Comparison of ENCODE assay signal across 22 cellular contexts in the genomic region with DNA sequence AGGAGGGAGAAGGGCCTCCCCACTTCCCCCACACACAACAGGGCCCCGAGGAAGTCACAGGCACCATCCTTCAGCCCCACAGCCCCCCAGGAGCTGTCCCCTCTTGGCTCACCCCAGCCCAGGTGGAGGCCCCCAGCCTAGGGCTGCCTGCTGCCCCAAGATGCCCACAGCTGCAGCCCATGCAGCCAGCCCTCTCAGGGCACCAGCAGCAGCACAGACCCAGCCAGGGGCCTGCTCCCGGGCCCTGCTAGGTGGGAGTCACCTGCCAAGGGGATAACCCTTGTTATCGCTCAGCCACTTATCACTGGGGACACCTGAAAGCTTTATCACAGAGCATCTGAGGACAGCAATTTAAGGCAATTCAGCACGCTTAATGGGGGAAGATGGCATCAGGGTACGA. TPM values are rescaled to one million over a fixed set of nuclear protein-coding genes. Genes with fewer than 3 reads are reported as not detected.
DNase-seq lines count a peak whose midpoint lies in the region; ATAC-seq and TF ChIP-seq lines count a peak whose summit lies in the region.
"Had no signal": no experiment of that assay in that cellular context is flagged by ENCODE, and none has a peak within 500 bp of the region (broad histone marks: within the 10 kb centered on the region; RNA-seq: fewer than 3 reads in every experiment).

No MANE protein-coding gene starts in this region.

- H2BK120ac ChIP-seq in neuronal stem cell (ENCODE audit: low read depth, low read length) = no peak overlapping the region

- peak overlapping the region; percentile 1 for H4K91ac ChIP-seq in neuronal stem cell (ENCODE audit: low read depth, low read length, poor library complexity)

- H2AK5ac ChIP-seq in neuronal stem cell (ENCODE audit: low read depth, low read length) = no peak overlapping the region

- H4K8ac ChIP-seq in neuronal stem cell (ENCODE audit: low read depth, low read length) = no peak overlapping the region

- no peaks in the 10 kb centered on the region for H3K27me3 Mint-ChIP-seq in WTC11 (ENCODE audit: low read depth)
- H3K27me3 Mint-ChIP-seq in activated naive CD8-positive, alpha-beta T cell treated with anti-CD3 and anti-CD28 coated beads, Interleukin-2, amount 50 U/mL, for 24 hours = peaks cover 10% of the 10 kb centered on the region

- H3K14ac ChIP-seq in neuronal stem cell (ENCODE audit: low read length) = no peak overlapping the region

- peaks cover 17% of the 10 kb centered on the region for H3K4me1 Mint-ChIP-seq in WTC11
- H3K4me1 Mint-ChIP-seq in activated naive CD8-positive, alpha-beta T cell treated with anti-CD3 and anti-CD28 coated beads, Interleukin-2, amount 50 U/mL, for 24 hours = no peaks in the 10 kb centered on the region
- H3K4me1 Mint-ChIP-seq: CD14-positive monocyte; CD8-positive, alpha-beta memory T cell had no signal

- H3K79me1 ChIP-seq in neuronal stem cell (ENCODE audit: low read depth, low read length) = no peaks in the 10 kb centered on the region

- peak; percentile 59 for DNase-seq in NCI-H82 (lab: John Stamatoyannopoulos, UW)
- DNase-seq in NCI-H82 treated with DMSO at 0.1 percent for 48 hours (lab: John Stamatoyannopoulos, UW; ENCODE audit: unreplicated experiment) = no peak
- no peak for DNase-seq in WTC11 (ENCODE audit: low spot score)
- DNase-seq in neuronal stem cell (ENCODE audit: low spot score) = no peak
- no peak for DNase-seq in activated naive CD8-positive, alpha-beta T cell treated with anti-CD3 and anti-CD28 coated beads, Interleukin-2, amount 50 U/mL, for 24 hours
- DNase-seq: 8988T; ACHN; AML-193; BE2C; CD4-positive, alpha-beta T cell; CD8-positive, alpha-beta memory T cell; DMS53; DMS79 treated with DMSO at 0.1 percent for 48 hours; GM23248; H9; HFFc6 had no signal

- no peak overlapping the region for H2AFZ ChIP-seq in neuronal stem cell (ENCODE audit: low read length)
- H2AFZ ChIP-seq: GM23248 had no signal

- no CpG with 5 or more reads among the region's 5 CpGs for WGBS in neuronal stem cell (ENCODE audit: extremely low coverage in 2 of 2, insufficient read length in 2 of 2, insufficient replicate concordance in 1 of 2), 2 donors

- H3K4me3 Mint-ChIP-seq in WTC11 = no peak overlapping the region
- H3K4me3 Mint-ChIP-seq in activated naive CD8-positive, alpha-beta T cell treated with anti-CD3 and anti-CD28 coated beads, Interleukin-2, amount 50 U/mL, for 24 hours = no peak overlapping the region
- H3K4me3 Mint-ChIP-seq: CD14-positive monocyte; CD4-positive, alpha-beta T cell; CD8-positive, alpha-beta memory T cell; HFFc6 had no signal

- peaks cover 0 to 3% (median 0%) of the 10 kb centered on the region in 3 experiments for H3K27me3 ChIP-seq in neuronal stem cell (ENCODE audit: control insufficient read depth in 3 of 3, insufficient read depth in 3 of 3, low read depth in 1 of 3, low read length in 3 of 3)
- H3K27me3 ChIP-seq: BE2C; BLaER1 treated with 17β-estradiol and CSF1 and Interleukin-3, amounts not matched to agents 10 nM and 100 nM had no signal

- H3K4ac ChIP-seq in neuronal stem cell (ENCODE audit: low read length) = no peak overlapping the region

- POLR2A ChIA-PET in WTC11 (lab: Charles Lee) = no interaction called here

- H3K27ac Mint-ChIP-seq in WTC11 = peak overlapping the region; percentile 9; the same call in 1 of the 2 replicates
- no peak overlapping the region for H3K27ac Mint-ChIP-seq in activated naive CD8-positive, alpha-beta T cell treated with anti-CD3 and anti-CD28 coated beads, Interleukin-2, amount 50 U/mL, for 24 hours
- H3K27ac Mint-ChIP-seq: CD14-positive monocyte; CD4-positive, alpha-beta T cell; CD8-positive, alpha-beta memory T cell; H9; HFFc6 had no signal

- no peak overlapping the region for H3K23ac ChIP-seq in neuronal stem cell (ENCODE audit: low read depth, low read length, poor library complexity)

- H3K36me3 ChIP-seq in neuronal stem cell (replicated peaks in 1 of 2; ENCODE audit: control insufficient read depth in 2 of 2, insufficient read depth in 2 of 2, low read length in 2 of 2) = no peaks in the 10 kb centered on the region
- H3K36me3 ChIP-seq: BE2C; BLaER1 treated with 17β-estradiol and CSF1 and Interleukin-3, amounts not matched to agents 10 nM and 100 nM had no signal

- no peak overlapping the region for H2BK12ac ChIP-seq in neuronal stem cell (ENCODE audit: low read length)

- no peaks in the 10 kb centered on the region for H3K9me3 ChIP-seq in neuronal stem cell (replicated peaks in 1 of 2; ENCODE audit: control insufficient read depth in 2 of 2, insufficient read depth in 1 of 2, low read depth in 1 of 2, low read length in 2 of 2)
- H3K9me3 ChIP-seq: A549, BE2C had no signal

- no peak overlapping the region for H3K9ac ChIP-seq in neuronal stem cell (ENCODE audit: low read depth, low read length, poor library complexity)
- H3K9ac ChIP-seq: BLaER1 treated with 17β-estradiol and CSF1 and Interleukin-3, amounts not matched to agents 10 nM and 100 nM; GM23248 had no signal

- no peak overlapping the region for H3K4me3 ChIP-seq in neuronal stem cell (ENCODE audit: low read length in 2 of 2)
- H3K4me3 ChIP-seq: A549; BLaER1 treated with 17β-estradiol and CSF1 and Interleukin-3, amounts not matched to agents 10 nM and 100 nM; GM23248 had no signal

- no peak overlapping the region for H2BK15ac ChIP-seq in neuronal stem cell (ENCODE audit: low read length)

- H2BK5ac ChIP-seq in neuronal stem cell (ENCODE audit: low read length) = peak overlapping the region; percentile 45

- no peaks in the 10 kb centered on the region for H3K9me3 Mint-ChIP-seq in WTC11
- no peaks in the 10 kb centered on the region for H3K9me3 Mint-ChIP-seq in activated naive CD8-positive, alpha-beta T cell treated with anti-CD3 and anti-CD28 coated beads, Interleukin-2, amount 50 U/mL, for 24 hours
- H3K9me3 Mint-ChIP-seq: CD4-positive, alpha-beta T cell; CD8-positive, alpha-beta memory T cell; H9; HFFc6 had no signal

- no peaks in the 10 kb centered on the region for H3K4me1 ChIP-seq in neuronal stem cell (ENCODE audit: control insufficient read depth in 2 of 2, insufficient read depth in 1 of 2, low read depth in 1 of 2, low read length in 2 of 2)
- H3K4me1 ChIP-seq: A549, BE2C had no signal

- H3K27ac ChIP-seq in neuronal stem cell (replicated peaks; ENCODE audit: low read length) = no peak overlapping the region
- H3K27ac ChIP-seq: A549; BLaER1 treated with 17β-estradiol and CSF1 and Interleukin-3, amounts not matched to agents 10 nM and 100 nM; GM23248 had no signal

- no peak for TF ChIP-seq CTCF in WTC11 (IDR thresholded peaks at IDR 0.05)

- no peak overlapping the region for H3K4me2 ChIP-seq in neuronal stem cell (ENCODE audit: insufficient read depth, low read length, poor library complexity, severe bottlenecking)
- H3K4me2 ChIP-seq: A549; BLaER1 treated with 17β-estradiol and CSF1 and Interleukin-3, amounts not matched to agents 10 nM and 100 nM had no signal

- ATAC-seq in WTC11 = no peak
- no peak for ATAC-seq in HG02981 (IDR thresholded peaks at IDR 0.05; ENCODE audit: unreplicated experiment)
- no peak for ATAC-seq in activated naive CD8-positive, alpha-beta T cell treated with anti-CD3 and anti-CD28 coated beads, Interleukin-2, amount 50 U/mL, for 24 hours
- ATAC-seq: HCT116 had no signal

- CTCF ChIA-PET in WTC11 (lab: Charles Lee) = no interaction called here

- no peaks in the 10 kb centered on the region for H3K36me3 Mint-ChIP-seq in WTC11
- H3K36me3 Mint-ChIP-seq in activated naive CD8-positive, alpha-beta T cell treated with anti-CD3 and anti-CD28 coated beads, Interleukin-2, amount 50 U/mL, for 24 hours (ENCODE audit: low read depth) = no peaks in the 10 kb centered on the region
- H3K36me3 Mint-ChIP-seq: CD14-positive monocyte had no signal

- H3K18ac ChIP-seq in neuronal stem cell (ENCODE audit: low read length) = no peak overlapping the region

TF ChIP-seq in WTC11, 78 proteins besides CTCF, POLR2A, EP300 and RAD21:
- TF ChIP-seq, protein P1, sequence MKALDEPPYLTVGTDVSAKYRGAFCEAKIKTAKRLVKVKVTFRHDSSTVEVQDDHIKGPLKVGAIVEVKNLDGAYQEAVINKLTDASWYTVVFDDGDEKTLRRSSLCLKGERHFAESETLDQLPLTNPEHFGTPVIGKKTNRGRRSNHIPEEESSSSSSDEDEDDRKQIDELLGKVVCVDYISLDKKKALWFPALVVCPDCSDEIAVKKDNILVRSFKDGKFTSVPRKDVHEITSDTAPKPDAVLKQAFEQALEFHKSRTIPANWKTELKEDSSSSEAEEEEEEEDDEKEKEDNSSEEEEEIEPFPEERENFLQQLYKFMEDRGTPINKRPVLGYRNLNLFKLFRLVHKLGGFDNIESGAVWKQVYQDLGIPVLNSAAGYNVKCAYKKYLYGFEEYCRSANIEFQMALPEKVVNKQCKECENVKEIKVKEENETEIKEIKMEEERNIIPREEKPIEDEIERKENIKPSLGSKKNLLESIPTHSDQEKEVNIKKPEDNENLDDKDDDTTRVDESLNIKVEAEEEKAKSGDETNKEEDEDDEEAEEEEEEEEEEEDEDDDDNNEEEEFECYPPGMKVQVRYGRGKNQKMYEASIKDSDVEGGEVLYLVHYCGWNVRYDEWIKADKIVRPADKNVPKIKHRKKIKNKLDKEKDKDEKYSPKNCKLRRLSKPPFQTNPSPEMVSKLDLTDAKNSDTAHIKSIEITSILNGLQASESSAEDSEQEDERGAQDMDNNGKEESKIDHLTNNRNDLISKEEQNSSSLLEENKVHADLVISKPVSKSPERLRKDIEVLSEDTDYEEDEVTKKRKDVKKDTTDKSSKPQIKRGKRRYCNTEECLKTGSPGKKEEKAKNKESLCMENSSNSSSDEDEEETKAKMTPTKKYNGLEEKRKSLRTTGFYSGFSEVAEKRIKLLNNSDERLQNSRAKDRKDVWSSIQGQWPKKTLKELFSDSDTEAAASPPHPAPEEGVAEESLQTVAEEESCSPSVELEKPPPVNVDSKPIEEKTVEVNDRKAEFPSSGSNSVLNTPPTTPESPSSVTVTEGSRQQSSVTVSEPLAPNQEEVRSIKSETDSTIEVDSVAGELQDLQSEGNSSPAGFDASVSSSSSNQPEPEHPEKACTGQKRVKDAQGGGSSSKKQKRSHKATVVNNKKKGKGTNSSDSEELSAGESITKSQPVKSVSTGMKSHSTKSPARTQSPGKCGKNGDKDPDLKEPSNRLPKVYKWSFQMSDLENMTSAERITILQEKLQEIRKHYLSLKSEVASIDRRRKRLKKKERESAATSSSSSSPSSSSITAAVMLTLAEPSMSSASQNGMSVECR (CRISPR knock-in tag; IDR thresholded peaks at IDR 0.05; ENCODE audit: borderline replicate concordance) = no peak
- TF ChIP-seq FOXP1 (CRISPR knock-in tag; IDR thresholded peaks at IDR 0.05; ENCODE audit: borderline replicate concordance) = no peak

RNA-seq across cellular contexts. Expression of a gene that starts 55.0 kb away (rescaled TPM):
- total RNA-seq in WTC11 (2021) = 32.2 to 34.5 TPM (median 32.2 TPM) in 3 replicates
- 0.20 TPM for polyA plus RNA-seq in neuronal stem cell (2013, experiment 1 of 2)
- 0.22 TPM for polyA plus RNA-seq in neuronal stem cell (2013, experiment 2 of 2)
- total RNA-seq: CD8-positive, alpha-beta memory T cell; H4 had no signal
- polyA plus RNA-seq: CD14-positive monocyte had no signal
